Comparison of ENCODE assay signal across 1 cellular context in genomic region chr5:142686210-142686734, GRCh38.
TF ChIP-seq lines count a peak whose summit lies in the region.

No MANE protein-coding gene starts in this region.

TF ChIP-seq in H1, 55 proteins besides CTCF, POLR2A, EP300 and RAD21:
- TF ChIP-seq ZNF274 (IDR thresholded peaks at IDR 0.05; ENCODE audit: borderline replicate concordance, extremely low read depth, low read length) = no peak
- TF ChIP-seq E2F6 (IDR thresholded peaks at IDR 0.05) = no peak
- TF ChIP-seq KDM1A (IDR thresholded peaks at IDR 0.05; ENCODE audit: borderline replicate concordance, low read length) = no peak
- no peak for TF ChIP-seq EGR1 (IDR thresholded peaks at IDR 0.05; ENCODE audit: borderline replicate concordance, low read depth, low read length)
- no peak for TF ChIP-seq BRCA1 (IDR thresholded peaks at IDR 0.05; ENCODE audit: low read depth, low read length)
- no peak for TF ChIP-seq SP2 (IDR thresholded peaks at IDR 0.05; ENCODE audit: low read length)
- no peak for TF ChIP-seq SIX5 (IDR thresholded peaks at IDR 0.05; ENCODE audit: low read depth, low read length)
- no peak for TF ChIP-seq USF2 (IDR thresholded peaks at IDR 0.05; ENCODE audit: low read length)
- TF ChIP-seq POU5F1 (IDR thresholded peaks at IDR 0.05; ENCODE audit: low read depth, low read length) = no peak
- TF ChIP-seq RNF2 (IDR thresholded peaks at IDR 0.05; ENCODE audit: borderline replicate concordance, low read depth, low read length, missing control alignments, poor library complexity, severe bottlenecking) = no peak
- TF ChIP-seq ASH2L (IDR thresholded peaks at IDR 0.05; ENCODE audit: low read length) = no peak
- TF ChIP-seq CTBP2 (IDR thresholded peaks at IDR 0.05; ENCODE audit: borderline replicate concordance, insufficient read depth, insufficient read length, low read length) = no peak
- no peak for TF ChIP-seq TBP (IDR thresholded peaks at IDR 0.05; ENCODE audit: low read depth, low read length)
- no peak for TF ChIP-seq BACH1 (IDR thresholded peaks at IDR 0.05; ENCODE audit: low read length)
- TF ChIP-seq CEBPB (IDR thresholded peaks at IDR 0.05; ENCODE audit: low read depth, low read length) = no peak
- no peak for TF ChIP-seq GABPA (IDR thresholded peaks at IDR 0.05; ENCODE audit: borderline replicate concordance, insufficient read depth, low read length)
- TF ChIP-seq CBX8 (IDR thresholded peaks at IDR 0.05; ENCODE audit: borderline replicate concordance, low read depth, low read length) = no peak
- no peak for TF ChIP-seq HDAC2 (IDR thresholded peaks at IDR 0.05; ENCODE audit: borderline replicate concordance in 1 of 2, low read depth in 2 of 2, low read length in 2 of 2)
- no peak for TF ChIP-seq SIN3A (conservative IDR thresholded peaks at IDR 0.05 in 1 of 2, IDR thresholded peaks at IDR 0.05 in 1 of 2; ENCODE audit: low read depth in 1 of 2, low read length in 2 of 2)
